ENCODE assay signal across 2 cellular contexts in the genomic region with DNA sequence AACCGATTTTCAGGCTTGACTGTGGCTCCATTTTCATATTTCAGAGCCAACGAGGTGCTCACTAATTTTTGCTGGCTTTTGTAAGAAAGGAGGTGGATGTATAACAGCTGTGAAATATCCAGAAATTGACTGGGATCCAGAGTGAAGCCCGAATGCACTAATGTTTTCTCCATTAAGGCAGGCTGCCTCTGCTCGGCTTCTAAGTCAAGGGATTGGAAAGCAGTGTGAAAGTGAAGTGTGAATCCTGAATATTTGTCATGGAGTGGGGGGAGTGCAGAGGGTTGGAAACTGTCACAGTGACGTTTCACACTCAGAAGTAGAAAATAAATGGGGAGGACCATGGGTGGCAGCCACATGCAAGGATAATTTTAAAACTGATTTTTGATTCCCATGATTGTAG.
TF ChIP-seq lines count a peak whose summit lies in the region.

No MANE protein-coding gene starts in this region.

TF ChIP-seq in WTC11, 78 proteins besides CTCF, POLR2A, EP300 and RAD21 (continued from another document):
- TF ChIP-seq AFF4 (CRISPR knock-in tag; IDR thresholded peaks at IDR 0.05; ENCODE audit: borderline replicate concordance) = no peak
- TF ChIP-seq ATF1 (CRISPR knock-in tag; IDR thresholded peaks at IDR 0.05) = no peak
- no peak for TF ChIP-seq ZNF423 (CRISPR knock-in tag; IDR thresholded peaks at IDR 0.05)

TF ChIP-seq in H1, 55 proteins besides CTCF, POLR2A, EP300 and RAD21 (continued from another document):
- no peak for TF ChIP-seq CHD2 (IDR thresholded peaks at IDR 0.05; ENCODE audit: low read length)
- TF ChIP-seq POLR2AphosphoS5 (IDR thresholded peaks at IDR 0.05; ENCODE audit: low read depth, low read length) = no peak
- TF ChIP-seq JUN (IDR thresholded peaks at IDR 0.05; ENCODE audit: low read depth, low read length) = no peak
- no peak for TF ChIP-seq CTBP2 (IDR thresholded peaks at IDR 0.05; ENCODE audit: borderline replicate concordance, insufficient read depth, insufficient read length, low read length)
- TF ChIP-seq SIN3A (conservative IDR thresholded peaks at IDR 0.05 in 1 of 2, IDR thresholded peaks at IDR 0.05 in 1 of 2; ENCODE audit: low read depth in 1 of 2, low read length in 2 of 2) = no peak
- TF ChIP-seq ASH2L (IDR thresholded peaks at IDR 0.05; ENCODE audit: low read length) = no peak
- no peak for TF ChIP-seq GTF2F1 (IDR thresholded peaks at IDR 0.05; ENCODE audit: borderline replicate concordance, low read depth, low read length)
- no peak for TF ChIP-seq SRF (IDR thresholded peaks at IDR 0.05; ENCODE audit: low read depth, low read length)
- TF ChIP-seq CHD1 (IDR thresholded peaks at IDR 0.05; ENCODE audit: low read depth, low read length) = no peak
